Comparison of ENCODE assay signal across 28 cellular contexts in genomic region chr18:25675123-25675850, GRCh38.
DNase-seq lines count a peak whose midpoint lies in the region; ATAC-seq and TF ChIP-seq lines count a peak whose summit lies in the region.
"Had no signal": no experiment of that assay in that cellular context is flagged by ENCODE, and none has a peak within 500 bp of the region (broad histone marks: within the 10 kb centered on the region; RNA-seq: fewer than 3 reads in every experiment).

No MANE protein-coding gene starts in this region.

- H2BK12ac ChIP-seq in mesenchymal stem cell (ENCODE audit: low read length in 2 of 2): no peak overlapping the region

- H3K4me1 ChIP-seq in SK-N-SH (ENCODE audit: control insufficient read depth in 1 of 2, insufficient read depth in 2 of 2, low read depth in 1 of 2, low read length in 1 of 2) (no peaks in the 10 kb centered on the region), endodermal cell (ENCODE audit: control insufficient read depth, insufficient read depth, low read length) (no peaks in the 10 kb centered on the region), mesenchymal stem cell (ENCODE audit: control insufficient read depth, insufficient read depth, low read depth, low read length) (no peaks in the 10 kb centered on the region), adrenal gland (replicated peaks in 1 of 2) (no peaks in the 10 kb centered on the region)
- H3K4me1 ChIP-seq: heart right ventricle, stomach, tibial nerve had no signal

- H3K27ac ChIP-seq in SK-N-SH (ENCODE audit: low read depth in 2 of 2, low read length in 1 of 2) (no peak overlapping the region), endodermal cell (ENCODE audit: low read depth, low read length) (no peak overlapping the region), mesenchymal stem cell (ENCODE audit: low read length, poor library complexity, severe bottlenecking) (no peak overlapping the region), adrenal gland (no peak overlapping the region)
- H3K27ac ChIP-seq: heart right ventricle, stomach, tibial nerve had no signal

- H2AK5ac ChIP-seq in mesenchymal stem cell (ENCODE audit: low read length, severe bottlenecking): no peak overlapping the region

- no peak overlapping the region for H2BK120ac ChIP-seq in mesenchymal stem cell (ENCODE audit: low read depth, low read length)

- H2BK5ac ChIP-seq in mesenchymal stem cell (ENCODE audit: low read depth, low read length, poor library complexity, severe bottlenecking): no peak overlapping the region

- intact Hi-C loops in adrenal gland (cut with DNase I): no loop called here

- H2BK15ac ChIP-seq in mesenchymal stem cell (ENCODE audit: low read depth, poor library complexity, severe bottlenecking): no peak overlapping the region

- no peaks in the 10 kb centered on the region for H3K9me3 ChIP-seq in SK-N-SH
- H3K9me3 ChIP-seq in endodermal cell (ENCODE audit: control insufficient read depth, low read length): no peaks in the 10 kb centered on the region
- H3K9me3 ChIP-seq in mesenchymal stem cell (ENCODE audit: control insufficient read depth, low read length): no peaks in the 10 kb centered on the region
- no peaks in the 10 kb centered on the region for H3K9me3 ChIP-seq in adrenal gland (replicated peaks in 1 of 3)
- H3K9me3 ChIP-seq: tibial nerve had no signal

- H3F3A ChIP-seq in SK-N-SH (replicated peaks; ENCODE audit: insufficient read depth): no peaks in the 10 kb centered on the region

- H3K4me1 Mint-ChIP-seq in endodermal cell: peaks cover 9% of the 10 kb centered on the region
- H3K4me1 Mint-ChIP-seq: CD4-positive, CD25-positive, alpha-beta regulatory T cell had no signal

- no peaks in the 10 kb centered on the region for H3K9me3 Mint-ChIP-seq in endodermal cell
- H3K9me3 Mint-ChIP-seq: activated CD8-positive, alpha-beta T cell treated with anti-CD3 and anti-CD28 coated beads for 36 hours; CD4-positive, CD25-positive, alpha-beta regulatory T cell had no signal

- no peaks in the 10 kb centered on the region for H3K9me2 ChIP-seq in SK-N-SH

- H3K36me3 Mint-ChIP-seq in endodermal cell (ENCODE audit: low read depth): no peaks in the 10 kb centered on the region
- H3K36me3 Mint-ChIP-seq: brain; CD4-positive, CD25-positive, alpha-beta regulatory T cell had no signal

- H4K8ac ChIP-seq in mesenchymal stem cell (ENCODE audit: low read length): peak overlapping the region; percentile 81

- no peaks in the 10 kb centered on the region for H3K27me3 Mint-ChIP-seq in endodermal cell (ENCODE audit: insufficient read depth)
- H3K27me3 Mint-ChIP-seq: activated CD8-positive, alpha-beta T cell treated with anti-CD3 and anti-CD28 coated beads for 36 hours; CD4-positive, CD25-positive, alpha-beta regulatory T cell had no signal

- DNase-seq in SK-N-SH: no peak
- no peak for DNase-seq in endodermal cell
- DNase-seq in mesenchymal stem cell: no peak
- DNase-seq in adrenal gland: no peak
- DNase-seq in SW 1271 (lab: John Stamatoyannopoulos, UW): no peak
- DNase-seq in GM10266 (ENCODE audit: extremely low spot score): no peak
- DNase-seq: 8988T; activated CD8-positive, alpha-beta T cell treated with anti-CD3 and anti-CD28 coated beads for 36 hours; activated gamma-delta T cell; CD4-positive, CD25-positive, alpha-beta regulatory T cell; erythroblast; foreskin fibroblast; heart right ventricle; Kasumi-1; NCI-H1092; NCI-H2081; NCI-H446 treated with DMSO at 0.1 percent for 48 hours; nephron progenitor cell; NK-92 treated with Interleukin-12 subunit alpha and Interleukin-12 subunit beta, amount 100 ng/mL, for 24 hours; SHP77 treated with DMSO at 0.1 percent for 48 hours; stimulated activated CD8-positive, alpha-beta memory T cell treated with anti-CD3 and anti-CD28 coated beads, Interleukin-4, amount 100 ng/mL, for 48 hours; stomach had no signal

- no peaks in the 10 kb centered on the region for H3K36me3 ChIP-seq in SK-N-SH (replicated peaks in 1 of 2; ENCODE audit: control insufficient read depth in 1 of 2, insufficient read depth in 2 of 2, low read length in 1 of 2)
- H3K36me3 ChIP-seq in endodermal cell (ENCODE audit: control insufficient read depth, insufficient read depth, low read length): no peaks in the 10 kb centered on the region
- H3K36me3 ChIP-seq in mesenchymal stem cell (ENCODE audit: control insufficient read depth in 1 of 2, insufficient read depth in 2 of 2, low read depth in 1 of 2, low read length in 2 of 2): no peaks in the 10 kb centered on the region
- no peaks in the 10 kb centered on the region for H3K36me3 ChIP-seq in adrenal gland (replicated peaks in 1 of 2)
- H3K36me3 ChIP-seq: heart right ventricle, stomach, tibial nerve had no signal

- no peak overlapping the region for H3K18ac ChIP-seq in mesenchymal stem cell (ENCODE audit: low read depth in 1 of 2, low read length in 2 of 2)

- H3K79me1 ChIP-seq in mesenchymal stem cell (replicated peaks; ENCODE audit: low read length, poor library complexity, severe bottlenecking): no peaks in the 10 kb centered on the region

- no peak overlapping the region for H4K91ac ChIP-seq in mesenchymal stem cell (ENCODE audit: low read length)

- no peak overlapping the region for H3K14ac ChIP-seq in mesenchymal stem cell (ENCODE audit: low read length in 2 of 2)

- H3K4ac ChIP-seq in mesenchymal stem cell (ENCODE audit: low read depth in 1 of 2, low read length in 2 of 2): no peak overlapping the region

- no peak overlapping the region for H3K23ac ChIP-seq in mesenchymal stem cell (ENCODE audit: low read length in 2 of 2)

- TF ChIP-seq CTCF in SK-N-SH (IDR thresholded peaks at IDR 0.05) (no peak), endodermal cell (conservative IDR thresholded peaks at IDR 0.05) (no peak), adrenal gland (IDR thresholded peaks at IDR 0.05) (no peak), GM10266 (IDR thresholded peaks at IDR 0.05; ENCODE audit: control insufficient read depth, insufficient read depth, low read depth, missing control alignments) (no peak)

- H2AFZ ChIP-seq in SK-N-SH (ENCODE audit: low read depth) (peak overlapping the region; percentile 26; the same call in 1 of the 2 replicates), mesenchymal stem cell (ENCODE audit: low read depth, low read length) (peak overlapping the region; percentile 46)

- H3K4me3 Mint-ChIP-seq in endodermal cell: no peak overlapping the region
- H3K4me3 Mint-ChIP-seq: activated CD8-positive, alpha-beta T cell treated with anti-CD3 and anti-CD28 coated beads for 36 hours; brain; CD4-positive, CD25-positive, alpha-beta regulatory T cell; nephron progenitor cell had no signal

- no peak for TF ChIP-seq EP300 in SK-N-SH (IDR thresholded peaks at IDR 0.05; ENCODE audit: borderline replicate concordance in 1 of 2, low read depth in 1 of 2, low read length in 1 of 2)

- H3K27me3 ChIP-seq in SK-N-SH (ENCODE audit: insufficient read depth): no peaks in the 10 kb centered on the region
- no peaks in the 10 kb centered on the region for H3K27me3 ChIP-seq in endodermal cell (ENCODE audit: control insufficient read depth, insufficient read depth, low read length, poor library complexity, severe bottlenecking)
- no peaks in the 10 kb centered on the region for H3K27me3 ChIP-seq in mesenchymal stem cell (ENCODE audit: control insufficient read depth in 1 of 2, insufficient read depth in 1 of 2, low read length in 2 of 2)
- no peaks in the 10 kb centered on the region for H3K27me3 ChIP-seq in adrenal gland
- H3K27me3 ChIP-seq: stomach, tibial nerve had no signal

- ATAC-seq in SK-N-SH treated with all-trans-retinoic acid at 6 μM for 48 hours (no peak), HG03108 (IDR thresholded peaks at IDR 0.05; ENCODE audit: unreplicated experiment) (no peak)
- ATAC-seq: activated CD4-positive, CD25-positive, alpha-beta regulatory T cell treated with anti-CD3 and anti-CD28 coated beads, Interleukin-2, amount 50 U/mL, for 24 hours; activated CD8-positive, alpha-beta T cell treated with anti-CD3 and anti-CD28 coated beads for 36 hours; heart right ventricle; Panc1 had no signal

- H3K4me3 ChIP-seq in SK-N-SH (ENCODE audit: low read depth in 2 of 2, low read length in 1 of 2) (no peak overlapping the region), endodermal cell (ENCODE audit: low read length) (no peak overlapping the region), mesenchymal stem cell (ENCODE audit: insufficient read depth in 1 of 2, low read depth in 1 of 2, low read length in 2 of 2) (no peak overlapping the region), adrenal gland (no peak overlapping the region)
- H3K4me3 ChIP-seq: heart right ventricle, stomach, tibial nerve had no signal

- CTCF ChIA-PET in SK-N-SH (lab: Yijun Ruan, JAX): no interaction called here

- H3K4me2 ChIP-seq in SK-N-SH: no peak overlapping the region
- H3K4me2 ChIP-seq in mesenchymal stem cell (ENCODE audit: low read length, poor library complexity, severe bottlenecking): no peak overlapping the region

- TF ChIP-seq POLR2A in adrenal gland (IDR thresholded peaks at IDR 0.05): no peak

- 84% methylated on average over 8 of the region's 8 CpGs for WGBS in SK-N-SH (ENCODE audit: low lambda C conversion rate)
- 52 to 72% methylated on average over 4 to 8 of the region's 8 CpGs for WGBS in endodermal cell (ENCODE audit: insufficient coverage in 1 of 2, insufficient read length in 1 of 2), 2 experiments
- 83% methylated on average over 8 of the region's 8 CpGs for WGBS in mesenchymal stem cell
- WGBS in adrenal gland, 4 donors: 78 to 87% (median 81%) methylated on average over 8 of the region's 8 CpGs

- no peak for TF ChIP-seq RAD21 in SK-N-SH (IDR thresholded peaks at IDR 0.05; ENCODE audit: low read length)

- H4K20me1 ChIP-seq in SK-N-SH (ENCODE audit: insufficient read depth): no peaks in the 10 kb centered on the region

- no peaks in the 10 kb centered on the region for H3K79me2 ChIP-seq in SK-N-SH (ENCODE audit: insufficient read depth)

- peak overlapping the region; percentile 87 for H3K27ac Mint-ChIP-seq in endodermal cell
- H3K27ac Mint-ChIP-seq: activated CD8-positive, alpha-beta T cell treated with anti-CD3 and anti-CD28 coated beads for 36 hours; brain; CD4-positive, CD25-positive, alpha-beta regulatory T cell; nephron progenitor cell had no signal

- no peak overlapping the region for H3K9ac ChIP-seq in SK-N-SH
- H3K9ac ChIP-seq in endodermal cell (ENCODE audit: extremely low read depth, low read length, poor library complexity, severe bottlenecking): no peak overlapping the region
- H3K9ac ChIP-seq in mesenchymal stem cell (ENCODE audit: low read length): no peak overlapping the region

- POLR2A ChIA-PET in SK-N-SH (lab: Yijun Ruan, JAX): no interaction called here

TF ChIP-seq in SK-N-SH, 30 proteins besides CTCF, POLR2A, EP300 and RAD21 (continues in another document):
- no peak for TF ChIP-seq RCOR1 (IDR thresholded peaks at IDR 0.05; ENCODE audit: low read length)
- TF ChIP-seq RXRA (IDR thresholded peaks at IDR 0.05; ENCODE audit: borderline replicate concordance, low read depth): no peak

TF ChIP-seq in SK-N-SH treated with all-trans-retinoic acid at 6 μM for 48 hours, 23 proteins besides CTCF, POLR2A, EP300 and RAD21 (continues in another document):
- TF ChIP-seq ZNF565 (CRISPR knock-in tag; conservative IDR thresholded peaks at IDR 0.05; ENCODE audit: low read depth): no peak
